Comparison of ENCODE assay signal across 10 cellular contexts in the genomic region with DNA sequence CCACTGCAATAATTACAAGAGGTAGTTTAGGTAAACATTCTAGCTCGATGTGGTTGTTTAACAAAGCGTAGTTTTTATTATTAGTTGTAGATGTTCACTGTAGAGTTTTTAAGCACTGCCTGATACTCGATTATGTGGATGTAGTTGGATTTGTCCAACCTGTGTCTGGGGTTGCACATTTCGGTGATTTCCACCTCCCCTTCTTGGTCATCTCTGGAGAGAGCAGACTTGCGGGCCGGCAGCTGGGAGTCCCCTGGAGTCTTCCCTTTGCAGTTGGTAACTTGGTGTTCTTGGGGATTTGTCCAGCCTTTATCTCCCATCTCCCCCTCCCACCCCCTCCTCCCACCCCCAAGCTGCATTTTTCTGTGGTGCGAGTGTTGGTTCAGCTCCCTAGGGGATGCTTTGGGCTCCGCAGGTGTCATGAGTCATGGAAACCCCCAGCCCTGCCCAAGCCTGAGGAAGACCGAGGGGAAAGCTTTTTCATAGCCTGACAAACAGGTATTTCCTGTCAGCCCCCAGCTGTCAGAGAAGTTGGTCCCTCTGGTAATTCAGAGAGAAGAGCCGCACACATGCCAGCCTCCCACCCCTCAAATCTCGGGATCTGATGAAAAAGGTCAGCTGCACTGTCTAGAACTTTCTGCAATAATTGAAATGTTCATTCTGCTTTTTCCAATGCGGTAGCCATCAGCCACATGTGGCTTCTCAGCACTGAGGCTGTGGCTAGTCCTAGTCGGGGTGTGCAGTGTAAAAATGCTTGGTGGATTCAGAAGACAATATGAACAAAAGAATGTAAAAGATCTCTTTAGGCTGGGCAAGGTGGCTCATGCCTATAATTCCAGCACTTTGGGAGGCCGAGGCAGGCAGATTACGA. TPM values are rescaled to one million over a fixed set of nuclear protein-coding genes. Genes with fewer than 3 reads are reported as not detected.
A peak's percentile ranks its signal among the peaks of the same experiment; 100 is the strongest.
DNase-seq lines count a peak whose midpoint lies in the region; ATAC-seq and TF ChIP-seq lines count a peak whose summit lies in the region.
"Had no signal": no experiment of that assay in that cellular context is flagged by ENCODE, and none has a peak within 500 bp of the region (broad histone marks: within the 10 kb centered on the region; RNA-seq: fewer than 3 reads in every experiment).

No MANE protein-coding gene starts in this region.

- H3K27ac ChIP-seq in foreskin keratinocyte, result no peak overlapping the region
- no peak overlapping the region for H3K27ac ChIP-seq in WERI-Rb-1

- DNase-seq in ELF-1 (ENCODE audit: low read depth, low spot score) (peak; percentile 92), foreskin keratinocyte (no peak), DMS79 (lab: John Stamatoyannopoulos, UW) (no peak), WERI-Rb-1 (no peak), HAP-1 (ENCODE audit: low spot score in 2 of 2) (no peak), DMS114 treated with DMSO at 0.1 percent for 48 hours (lab: John Stamatoyannopoulos, UW; ENCODE audit: unreplicated experiment) (no peak)
- DNase-seq: activated gamma-delta T cell treated with Interleukin-2 at 50 U/mL for 16 hours, NCI-H2081 had no signal

- H3K27me3 ChIP-seq in foreskin keratinocyte (no peaks in the 10 kb centered on the region), WERI-Rb-1 (ENCODE audit: insufficient read depth, low read depth, severe bottlenecking) (no peaks in the 10 kb centered on the region), HAP-1 (ENCODE audit: low read depth) (no peaks in the 10 kb centered on the region)

- peaks cover 5% of the 10 kb centered on the region for H3K9me3 ChIP-seq in WERI-Rb-1 (ENCODE audit: severe bottlenecking)
- 0 out of 2 replicates have a peak, but pooled peaks cover under 1% of the 10 kb centered on the region for H3K9me3 ChIP-seq in HAP-1

- in situ Hi-C loops in HAP-1 (cut with MboI; ENCODE audit: low sequenced_read_pairs), result no loop called here

- TF ChIP-seq CTCF in foreskin keratinocyte (conservative IDR thresholded peaks at IDR 0.05) (no peak), WERI-Rb-1 (IDR thresholded peaks at IDR 0.05; ENCODE audit: low read depth, low read length) (no peak)

- ATAC-seq in GM21390 (IDR thresholded peaks at IDR 0.05; ENCODE audit: unreplicated experiment) (peak; percentile 69), HG03571 (IDR thresholded peaks at IDR 0.05; ENCODE audit: unreplicated experiment) (peak; percentile 69), foreskin keratinocyte (peak; percentile 55)

- H3K4me1 ChIP-seq in foreskin keratinocyte, result no peaks in the 10 kb centered on the region
- H3K4me1 ChIP-seq in HAP-1, result no peaks in the 10 kb centered on the region

- H3K4me3 ChIP-seq in WERI-Rb-1 (ENCODE audit: low read depth, low read length) (no peak overlapping the region), HAP-1 (no peak overlapping the region)

- no peaks in the 10 kb centered on the region; the same call in none of the 2 replicates for H3K36me3 ChIP-seq in WERI-Rb-1
- no peaks in the 10 kb centered on the region for H3K36me3 ChIP-seq in HAP-1 (replicated peaks)

RNA-seq across cellular contexts. Expression of a gene that starts 50.3 kb away (rescaled TPM):
- 1.3 and 2.2 TPM in 2 replicates for total RNA-seq in foreskin keratinocyte
- polyA plus RNA-seq in foreskin keratinocyte, result 0.65 and 0.75 TPM in 2 replicates
